In genomic region chr9:103152473-103152872, GRCh38 we compare ENCODE assay signal across 2 cellular contexts.
TF ChIP-seq lines count a peak whose summit lies in the region.

No MANE protein-coding gene starts in this region.

TF ChIP-seq in SK-N-SH, 30 proteins besides CTCF, POLR2A, EP300 and RAD21:
- TF ChIP-seq REST (IDR thresholded peaks at IDR 0.05; ENCODE audit: low read depth, low read length) = no peak
- TF ChIP-seq GATA2 (CRISPR knock-in tag; IDR thresholded peaks at IDR 0.05) = no peak
- TF ChIP-seq YY1 (IDR thresholded peaks at IDR 0.05; ENCODE audit: low read depth) = no peak
- TF ChIP-seq SMC3 (IDR thresholded peaks at IDR 0.05; ENCODE audit: low read depth, low read length) = peak; percentile 31; the same call in 1 of the 2 replicates
- no peak for TF ChIP-seq ELF1 (IDR thresholded peaks at IDR 0.05)
- TF ChIP-seq MXI1 (IDR thresholded peaks at IDR 0.05; ENCODE audit: low read depth, low read length) = no peak
- TF ChIP-seq, protein P1, sequence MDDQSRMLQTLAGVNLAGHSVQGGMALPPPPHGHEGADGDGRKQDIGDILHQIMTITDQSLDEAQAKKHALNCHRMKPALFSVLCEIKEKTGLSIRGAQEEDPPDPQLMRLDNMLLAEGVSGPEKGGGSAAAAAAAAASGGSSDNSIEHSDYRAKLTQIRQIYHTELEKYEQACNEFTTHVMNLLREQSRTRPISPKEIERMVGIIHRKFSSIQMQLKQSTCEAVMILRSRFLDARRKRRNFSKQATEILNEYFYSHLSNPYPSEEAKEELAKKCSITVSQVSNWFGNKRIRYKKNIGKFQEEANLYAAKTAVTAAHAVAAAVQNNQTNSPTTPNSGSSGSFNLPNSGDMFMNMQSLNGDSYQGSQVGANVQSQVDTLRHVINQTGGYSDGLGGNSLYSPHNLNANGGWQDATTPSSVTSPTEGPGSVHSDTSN (IDR thresholded peaks at IDR 0.05) = no peak
- no peak for TF ChIP-seq MEF2A (IDR thresholded peaks at IDR 0.05; ENCODE audit: borderline replicate concordance, low read depth)

TF ChIP-seq in SK-N-SH treated with all-trans-retinoic acid at 6 μM for 48 hours, 23 proteins besides CTCF, POLR2A, EP300 and RAD21 (continued from another document):
- TF ChIP-seq ARNTL (CRISPR knock-in tag; IDR thresholded peaks at IDR 0.05; ENCODE audit: borderline replicate concordance, low read depth) (no peak), RARB (CRISPR knock-in tag; IDR thresholded peaks at IDR 0.05) (no peak), OSR1 (CRISPR knock-in tag; IDR thresholded peaks at IDR 0.05) (no peak), TOX (CRISPR knock-in tag; IDR thresholded peaks at IDR 0.05; ENCODE audit: borderline replicate concordance) (no peak), ESRRG (CRISPR knock-in tag; IDR thresholded peaks at IDR 0.05) (no peak), BACH2 (CRISPR knock-in tag; IDR thresholded peaks at IDR 0.05; ENCODE audit: borderline replicate concordance) (no peak), ZNF70 (CRISPR knock-in tag; IDR thresholded peaks at IDR 0.05) (no peak), ZFP3 (CRISPR knock-in tag; IDR thresholded peaks at IDR 0.05) (no peak), TCF4 (CRISPR knock-in tag; IDR thresholded peaks at IDR 0.05; ENCODE audit: borderline replicate concordance) (no peak), CSRNP3 (CRISPR knock-in tag; IDR thresholded peaks at IDR 0.05) (no peak)
- TF ChIP-seq, protein P2, sequence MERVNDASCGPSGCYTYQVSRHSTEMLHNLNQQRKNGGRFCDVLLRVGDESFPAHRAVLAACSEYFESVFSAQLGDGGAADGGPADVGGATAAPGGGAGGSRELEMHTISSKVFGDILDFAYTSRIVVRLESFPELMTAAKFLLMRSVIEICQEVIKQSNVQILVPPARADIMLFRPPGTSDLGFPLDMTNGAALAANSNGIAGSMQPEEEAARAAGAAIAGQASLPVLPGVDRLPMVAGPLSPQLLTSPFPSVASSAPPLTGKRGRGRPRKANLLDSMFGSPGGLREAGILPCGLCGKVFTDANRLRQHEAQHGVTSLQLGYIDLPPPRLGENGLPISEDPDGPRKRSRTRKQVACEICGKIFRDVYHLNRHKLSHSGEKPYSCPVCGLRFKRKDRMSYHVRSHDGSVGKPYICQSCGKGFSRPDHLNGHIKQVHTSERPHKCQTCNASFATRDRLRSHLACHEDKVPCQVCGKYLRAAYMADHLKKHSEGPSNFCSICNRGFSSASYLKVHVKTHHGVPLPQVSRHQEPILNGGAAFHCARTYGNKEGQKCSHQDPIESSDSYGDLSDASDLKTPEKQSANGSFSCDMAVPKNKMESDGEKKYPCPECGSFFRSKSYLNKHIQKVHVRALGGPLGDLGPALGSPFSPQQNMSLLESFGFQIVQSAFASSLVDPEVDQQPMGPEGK (CRISPR knock-in tag; IDR thresholded peaks at IDR 0.05; ENCODE audit: borderline replicate concordance) = no peak
- TF ChIP-seq, protein P3, sequence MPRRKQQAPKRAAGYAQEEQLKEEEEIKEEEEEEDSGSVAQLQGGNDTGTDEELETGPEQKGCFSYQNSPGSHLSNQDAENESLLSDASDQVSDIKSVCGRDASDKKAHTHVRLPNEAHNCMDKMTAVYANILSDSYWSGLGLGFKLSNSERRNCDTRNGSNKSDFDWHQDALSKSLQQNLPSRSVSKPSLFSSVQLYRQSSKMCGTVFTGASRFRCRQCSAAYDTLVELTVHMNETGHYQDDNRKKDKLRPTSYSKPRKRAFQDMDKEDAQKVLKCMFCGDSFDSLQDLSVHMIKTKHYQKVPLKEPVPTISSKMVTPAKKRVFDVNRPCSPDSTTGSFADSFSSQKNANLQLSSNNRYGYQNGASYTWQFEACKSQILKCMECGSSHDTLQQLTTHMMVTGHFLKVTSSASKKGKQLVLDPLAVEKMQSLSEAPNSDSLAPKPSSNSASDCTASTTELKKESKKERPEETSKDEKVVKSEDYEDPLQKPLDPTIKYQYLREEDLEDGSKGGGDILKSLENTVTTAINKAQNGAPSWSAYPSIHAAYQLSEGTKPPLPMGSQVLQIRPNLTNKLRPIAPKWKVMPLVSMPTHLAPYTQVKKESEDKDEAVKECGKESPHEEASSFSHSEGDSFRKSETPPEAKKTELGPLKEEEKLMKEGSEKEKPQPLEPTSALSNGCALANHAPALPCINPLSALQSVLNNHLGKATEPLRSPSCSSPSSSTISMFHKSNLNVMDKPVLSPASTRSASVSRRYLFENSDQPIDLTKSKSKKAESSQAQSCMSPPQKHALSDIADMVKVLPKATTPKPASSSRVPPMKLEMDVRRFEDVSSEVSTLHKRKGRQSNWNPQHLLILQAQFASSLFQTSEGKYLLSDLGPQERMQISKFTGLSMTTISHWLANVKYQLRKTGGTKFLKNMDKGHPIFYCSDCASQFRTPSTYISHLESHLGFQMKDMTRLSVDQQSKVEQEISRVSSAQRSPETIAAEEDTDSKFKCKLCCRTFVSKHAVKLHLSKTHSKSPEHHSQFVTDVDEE (CRISPR knock-in tag; IDR thresholded peaks at IDR 0.05) = no peak
TF ChIP-seq in SK-N-SH treated with all-trans-retinoic acid at 6 μM for 48 hours: peak in this region for 0.
